In the genomic region with DNA sequence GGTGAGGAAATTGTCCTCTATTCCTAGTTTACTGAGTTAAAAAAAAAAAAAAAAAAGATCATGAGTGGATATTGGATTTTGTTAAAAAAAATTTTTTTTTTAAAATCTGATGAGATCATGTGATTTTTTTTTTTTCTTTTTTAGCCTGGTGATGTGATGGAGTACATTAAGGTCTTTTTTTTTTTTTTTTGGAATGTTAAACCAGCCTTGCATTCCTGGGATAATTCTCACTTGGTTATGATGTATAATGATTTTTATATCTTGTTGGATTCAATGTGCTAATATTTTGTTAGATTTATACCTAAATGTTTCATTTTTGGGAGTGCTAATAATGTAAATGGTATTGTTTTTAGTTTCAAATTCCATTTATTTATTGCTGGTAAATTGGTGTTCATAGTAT, we compare ENCODE assay signal across 22 cellular contexts. TPM values are rescaled to one million over a fixed set of nuclear protein-coding genes. Genes with fewer than 3 reads are reported as not detected.
A peak's percentile ranks its signal among the peaks of the same experiment; 100 is the strongest.
DNase-seq lines count a peak whose midpoint lies in the region; ATAC-seq, FAIRE-seq and TF ChIP-seq lines count a peak whose summit lies in the region.
"Had no signal": no experiment of that assay in that cellular context is flagged by ENCODE, and none has a peak within 500 bp of the region (broad histone marks: within the 10 kb centered on the region; RNA-seq: fewer than 3 reads in every experiment).

No MANE protein-coding gene starts in this region.

- CTCF ChIA-PET in K562 (lab: Yijun Ruan, JAX; ENCODE audit: low intra/inter-chr PET ratio), result no interaction called here
- CTCF ChIA-PET in activated naive CD4-positive, alpha-beta T cell treated with anti-CD3 and anti-CD28 coated beads, Interleukin-2, amount 10 ng/mL, durations not matched to agents 7 days and 5 days (lab: Charles Lee), result no interaction called here

- H3K9ac ChIP-seq in Karpas-422 (ENCODE audit: low read length) (no peak overlapping the region), K562 (ENCODE audit: insufficient read depth in 1 of 2, low read depth in 2 of 2, low read length in 2 of 2) (no peak overlapping the region)
- H3K9ac ChIP-seq: BLaER1 had no signal

- no peak overlapping the region for H3K27ac Mint-ChIP-seq in activated naive CD4-positive, alpha-beta T cell treated with anti-CD3 and anti-CD28 coated beads, Interleukin-2, amount 10 ng/mL, durations not matched to agents 7 days and 5 days
- H3K27ac Mint-ChIP-seq: B cell; CD4-positive, CD25-positive, alpha-beta regulatory T cell; CD8-positive, alpha-beta T cell had no signal

- no peaks in the 10 kb centered on the region for H3K4me1 ChIP-seq in Karpas-422 (ENCODE audit: low read length)
- H3K4me1 ChIP-seq in K562 (replicated peaks in 1 of 2; ENCODE audit: control insufficient read depth in 2 of 2, insufficient read depth in 2 of 2, low read length in 2 of 2), result no peaks in the 10 kb centered on the region
- H3K4me1 ChIP-seq in small intestine (ENCODE audit: control insufficient read depth in 2 of 2, insufficient read depth in 1 of 2, low read depth in 1 of 2, low read length in 1 of 2), result no peaks in the 10 kb centered on the region
- H3K4me1 ChIP-seq: BLaER1, Caco-2 had no signal

- no peak for ATAC-seq in K562
- ATAC-seq: CD8-positive, alpha-beta T cell had no signal

- H3K9me1 ChIP-seq in K562 (ENCODE audit: control insufficient read depth, insufficient read depth, low read length), result no peaks in the 10 kb centered on the region

- H3K27ac ChIP-seq in Karpas-422 (ENCODE audit: low read length), result no peak overlapping the region
- H3K27ac ChIP-seq in K562 (ENCODE audit: extremely low read depth, low read depth, low read length), result no peak overlapping the region
- H3K27ac ChIP-seq in small intestine (ENCODE audit: low read depth in 1 of 2, low read length in 1 of 2), result no peak overlapping the region
- H3K27ac ChIP-seq: 22Rv1, BLaER1, C4-2B had no signal

- no TSS peak for BruUV-seq in K562 (replicated peaks; lab: Mats Ljungman, UMichigan)

- H3K4me1 Mint-ChIP-seq in activated naive CD4-positive, alpha-beta T cell treated with anti-CD3 and anti-CD28 coated beads, Interleukin-2, amount 10 ng/mL, durations not matched to agents 7 days and 5 days, result peaks cover 10% of the 10 kb centered on the region

- H3K36me3 ChIP-seq in Karpas-422 (ENCODE audit: insufficient read depth, low read length), result peaks cover 86% of the 10 kb centered on the region
- peaks cover 83% of the 10 kb centered on the region for H3K36me3 ChIP-seq in K562 (ENCODE audit: control insufficient read depth, insufficient read depth, low read length)
- H3K36me3 ChIP-seq in small intestine (ENCODE audit: control insufficient read depth in 2 of 2, insufficient read depth in 2 of 2, low read length in 2 of 2), result peaks cover 4 to 9% of the 10 kb centered on the region in 2 donors

- H3K79me2 ChIP-seq in Karpas-422 (ENCODE audit: low read length) (peaks cover 84% of the 10 kb centered on the region), K562 (ENCODE audit: control insufficient read depth, insufficient read depth, low read length) (peaks cover 11% of the 10 kb centered on the region; the same call in 2 of the 3 replicates)

- DNase-seq in DMS53 (lab: John Stamatoyannopoulos, UW) (peak; percentile 6), DMS53 treated with DMSO at 0.1 percent for 48 hours (lab: John Stamatoyannopoulos, UW; ENCODE audit: unreplicated experiment) (no peak), Karpas-422 (peak; percentile 74), K562 (ENCODE audit: extremely low read depth in 1 of 4, low spot score in 3 of 4) (no peak), small intestine (no peak), SK-N-DZ (ENCODE audit: low spot score) (no peak)
- DNase-seq in stimulated activated naive CD4-positive, alpha-beta T cell (lab: John Stamatoyannopoulos, UW), result no peak
- no peak for DNase-seq in activated naive CD4-positive, alpha-beta T cell treated with anti-CD3 and anti-CD28 coated beads, Interleukin-2, amount 10 ng/mL, durations not matched to agents 7 days and 5 days
- DNase-seq: Caco-2; CD4-positive, CD25-positive, alpha-beta regulatory T cell; CD8-positive, alpha-beta T cell; DMS153; DMS79 treated with DMSO at 0.1 percent for 48 hours; GOT3 had no signal

- no peak for TF ChIP-seq CTCF in K562 (IDR thresholded peaks at IDR 0.05 in 2 of 3, conservative IDR thresholded peaks at IDR 0.05 in 1 of 3; ENCODE audit: insufficient read depth in 2 of 3, low read depth in 1 of 3, low read length in 3 of 3)

- H3K4me3 ChIP-seq in Karpas-422 (ENCODE audit: low read length) (no peak overlapping the region), K562 (no peak overlapping the region), small intestine (ENCODE audit: low read depth in 1 of 2, low read length in 2 of 2) (no peak overlapping the region)
- H3K4me3 ChIP-seq: BLaER1, HAP-1 had no signal

- intact Hi-C loops in K562 (cut with micrococcal nuclease), result no loop called here

- no peaks in the 10 kb centered on the region for H3K9me2 ChIP-seq in Karpas-422 (replicated peaks; ENCODE audit: insufficient read depth, low read length)

- FAIRE-seq in K562 (lab: Jason Lieb, UNC) (no peak), small intestine (lab: Jason Lieb, UNC) (peak; percentile 41)
- FAIRE-seq: A204.1, GM12892, H54 had no signal

- no peak for TF ChIP-seq RAD21 in K562 (CRISPR knock-in tag; conservative IDR thresholded peaks at IDR 0.05 in 1 of 2, IDR thresholded peaks at IDR 0.05 in 1 of 2)

- H3K27me3 Mint-ChIP-seq in activated naive CD4-positive, alpha-beta T cell treated with anti-CD3 and anti-CD28 coated beads, Interleukin-2, amount 10 ng/mL, durations not matched to agents 7 days and 5 days, result no peaks in the 10 kb centered on the region
- H3K27me3 Mint-ChIP-seq: B cell; CD4-positive, CD25-positive, alpha-beta regulatory T cell had no signal

- H3K27me3 ChIP-seq in Karpas-422 (ENCODE audit: low read length) (no peaks in the 10 kb centered on the region), K562 (ENCODE audit: control insufficient read depth in 2 of 2, insufficient read depth in 2 of 2, low read length in 2 of 2) (no peaks in the 10 kb centered on the region), small intestine (ENCODE audit: control insufficient read depth in 2 of 2, insufficient read depth in 2 of 2, low read length in 2 of 2) (no peaks in the 10 kb centered on the region)
- H3K27me3 ChIP-seq: BLaER1 had no signal

- no peak overlapping the region for H3K4me3 Mint-ChIP-seq in activated naive CD4-positive, alpha-beta T cell treated with anti-CD3 and anti-CD28 coated beads, Interleukin-2, amount 10 ng/mL, durations not matched to agents 7 days and 5 days
- H3K4me3 Mint-ChIP-seq: B cell; CD8-positive, alpha-beta T cell had no signal

- H3K36me3 Mint-ChIP-seq in activated naive CD4-positive, alpha-beta T cell treated with anti-CD3 and anti-CD28 coated beads, Interleukin-2, amount 10 ng/mL, durations not matched to agents 7 days and 5 days, result peaks cover 51% of the 10 kb centered on the region

- in situ Hi-C loops in K562 (cut with MboI), result no loop called here

- POLR2A ChIA-PET in K562 (lab: Yijun Ruan, JAX), result no interaction called here

- H3K4me2 ChIP-seq in Karpas-422 (ENCODE audit: low read depth, low read length, poor library complexity, severe bottlenecking) (no peak overlapping the region), K562 (ENCODE audit: insufficient read depth, low read length) (no peak overlapping the region)
- H3K4me2 ChIP-seq: BLaER1 had no signal

- H2AFZ ChIP-seq in Karpas-422 (ENCODE audit: low read length), result no peak overlapping the region
- H2AFZ ChIP-seq in K562 (ENCODE audit: low read depth, low read length), result no peak overlapping the region

- TF ChIP-seq POLR2A in K562 (conservative IDR thresholded peaks at IDR 0.05), result no peak

- no peak for TF ChIP-seq EP300 in K562 (IDR thresholded peaks at IDR 0.05; ENCODE audit: low read length)

- H3K9me3 ChIP-seq in Karpas-422 (ENCODE audit: low read length) (peaks cover 19% of the 10 kb centered on the region), K562 (replicated peaks; ENCODE audit: control insufficient read depth, insufficient read depth, low read depth, low read length) (peaks cover 3% of the 10 kb centered on the region; the same call in 1 of the 2 replicates), small intestine (ENCODE audit: control insufficient read depth, low read depth) (no peaks in the 10 kb centered on the region)
- H3K9me3 ChIP-seq: HAP-1 had no signal

- peaks cover 14% of the 10 kb centered on the region for H3K9me3 Mint-ChIP-seq in activated naive CD4-positive, alpha-beta T cell treated with anti-CD3 and anti-CD28 coated beads, Interleukin-2, amount 10 ng/mL, durations not matched to agents 7 days and 5 days

- H4K20me1 ChIP-seq in Karpas-422 (ENCODE audit: insufficient read depth, low read depth, low read length), result no peaks in the 10 kb centered on the region
- H4K20me1 ChIP-seq in K562 (replicated peaks; ENCODE audit: control insufficient read depth, insufficient read depth, low read length), result no peaks in the 10 kb centered on the region
- H4K20me1 ChIP-seq: BLaER1 had no signal

TF ChIP-seq in K562, 482 proteins besides CTCF, POLR2A, EP300 and RAD21 (continues in another document):
- no peak for TF ChIP-seq ETV6 (IDR thresholded peaks at IDR 0.05; ENCODE audit: borderline replicate concordance in 1 of 2, low read depth in 2 of 2, low read length in 1 of 2)
- no peak for TF ChIP-seq ETV6 (CRISPR knock-in tag; IDR thresholded peaks at IDR 0.05; ENCODE audit: borderline replicate concordance)

RNA-seq across cellular contexts. Expression of a gene that starts 43.3 kb away (rescaled TPM):
- 103 and 121 TPM in 2 replicates for total RNA-seq in Karpas-422 (2014; rRNA removed; shearing (Covaris generic); ENCODE audit: low replicate concordance)
- total RNA-seq in K562 (2011; cell fraction: chromatin; rRNA removed; ENCODE audit: low replicate concordance), result 29.3 and 73.7 TPM in 2 replicates
- total RNA-seq in K562 (2011; cell fraction: nucleolus; rRNA removed), result 23.7 and 24.2 TPM in 2 replicates
- total RNA-seq in K562 (2011; cell fraction: nucleoplasm; rRNA removed), result 33.8 and 41.2 TPM in 2 replicates
- total RNA-seq in K562 (2014; rRNA removed) (48.3 and 50.0 TPM in 2 replicates), K562 (2014; rRNA removed; fragmentation: Illumina TruSeq; extraction: Trizol) (77.2 and 83.6 TPM in 2 replicates), K562 (2015; rRNA removed; fragmentation: Illumina TruSeq; extraction: Trizol) (69.1 and 72.5 TPM in 2 replicates), K562 (2021) (64.6 and 66.6 TPM in 2 replicates)
- polyA plus RNA-seq in K562 (2011; rRNA removed) (41.7 and 50.7 TPM in 2 replicates), K562 (2014; fragmentation: Illumina TruSeq; extraction: Trizol) (61.0 and 94.6 TPM in 2 replicates), K562 (2014; fragmentation: Nextera tagmentation; extraction: Ambion mirVana) (10 to 100 TPM; 33.9 to 40.8 TPM), K562 (2014; rRNA removed) (42.1 and 45.9 TPM in 2 replicates), small intestine (10 to 100 TPM in 1 of 3 donors, 1 to 10 TPM in 2; 7.3 to 22.0 (median 8.5) TPM)
- polyA plus RNA-seq in K562 (2011; cell fraction: cytosol; rRNA removed), result 30.1 and 51.2 TPM in 2 replicates
- polyA plus RNA-seq in K562 (2011; cell fraction: nucleus; rRNA removed), result 29.6 and 31.2 TPM in 2 replicates
- polyA plus RNA-seq in K562 (2012), result 17.6 and 41.4 TPM in 2 replicates
- 105 and 107 TPM in 2 replicates for polyA minus RNA-seq in K562 (2011; rRNA and poly(A)+ RNA removed)
- polyA minus RNA-seq in K562 (2011; cell fraction: cytosol; rRNA and poly(A)+ RNA removed), result 33.5 and 34.0 TPM in 2 replicates
- 47.0 and 54.5 TPM in 2 replicates for polyA minus RNA-seq in K562 (2011; cell fraction: nucleus; rRNA and poly(A)+ RNA removed)
- polyA plus RNA-seq in SK-N-DZ (2014; cell fraction: cytosol; rRNA removed), result 19.3 and 22.9 TPM in 2 replicates
- polyA plus RNA-seq in SK-N-DZ (2014; cell fraction: nucleus; rRNA removed), result 11.8 and 13.0 TPM in 2 replicates

Comparison
In these comparisons a context has a peak if more than half of its experiments do, and no peak if none do; other contexts are left out.
1. DNase-seq: peak in DMS53 (single experiment) and Karpas-422 (single experiment); none in DMS53 treated with DMSO at 0.1 percent for 48 hours (single experiment), K562 (0 of 4), small intestine (single experiment), stimulated activated naive CD4-positive, alpha-beta T cell (0 of 6), SK-N-DZ (single experiment) and activated naive CD4-positive, alpha-beta T cell treated with anti-CD3 and anti-CD28 coated beads, Interleukin-2, amount 10 ng/mL, durations not matched to agents 7 days and 5 days (single experiment).